Comparison of ENCODE assay signal across 1 cellular context in genomic region chr20:63864545-63864977, GRCh38.
TF ChIP-seq lines count a peak whose summit lies in the region.

No MANE protein-coding gene starts in this region.

TF ChIP-seq in HepG2, 621 proteins besides CTCF, POLR2A, EP300 and RAD21 (continued from another document and continues in another):
- TF ChIP-seq ZNF142 (CRISPR knock-in tag; IDR thresholded peaks at IDR 0.05) = no peak; the same call in 1 of the 2 replicates
- TF ChIP-seq HIVEP1 (CRISPR knock-in tag; IDR thresholded peaks at IDR 0.05) = no peak
- TF ChIP-seq, protein P1, sequence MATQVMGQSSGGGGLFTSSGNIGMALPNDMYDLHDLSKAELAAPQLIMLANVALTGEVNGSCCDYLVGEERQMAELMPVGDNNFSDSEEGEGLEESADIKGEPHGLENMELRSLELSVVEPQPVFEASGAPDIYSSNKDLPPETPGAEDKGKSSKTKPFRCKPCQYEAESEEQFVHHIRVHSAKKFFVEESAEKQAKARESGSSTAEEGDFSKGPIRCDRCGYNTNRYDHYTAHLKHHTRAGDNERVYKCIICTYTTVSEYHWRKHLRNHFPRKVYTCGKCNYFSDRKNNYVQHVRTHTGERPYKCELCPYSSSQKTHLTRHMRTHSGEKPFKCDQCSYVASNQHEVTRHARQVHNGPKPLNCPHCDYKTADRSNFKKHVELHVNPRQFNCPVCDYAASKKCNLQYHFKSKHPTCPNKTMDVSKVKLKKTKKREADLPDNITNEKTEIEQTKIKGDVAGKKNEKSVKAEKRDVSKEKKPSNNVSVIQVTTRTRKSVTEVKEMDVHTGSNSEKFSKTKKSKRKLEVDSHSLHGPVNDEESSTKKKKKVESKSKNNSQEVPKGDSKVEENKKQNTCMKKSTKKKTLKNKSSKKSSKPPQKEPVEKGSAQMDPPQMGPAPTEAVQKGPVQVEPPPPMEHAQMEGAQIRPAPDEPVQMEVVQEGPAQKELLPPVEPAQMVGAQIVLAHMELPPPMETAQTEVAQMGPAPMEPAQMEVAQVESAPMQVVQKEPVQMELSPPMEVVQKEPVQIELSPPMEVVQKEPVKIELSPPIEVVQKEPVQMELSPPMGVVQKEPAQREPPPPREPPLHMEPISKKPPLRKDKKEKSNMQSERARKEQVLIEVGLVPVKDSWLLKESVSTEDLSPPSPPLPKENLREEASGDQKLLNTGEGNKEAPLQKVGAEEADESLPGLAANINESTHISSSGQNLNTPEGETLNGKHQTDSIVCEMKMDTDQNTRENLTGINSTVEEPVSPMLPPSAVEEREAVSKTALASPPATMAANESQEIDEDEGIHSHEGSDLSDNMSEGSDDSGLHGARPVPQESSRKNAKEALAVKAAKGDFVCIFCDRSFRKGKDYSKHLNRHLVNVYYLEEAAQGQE (IDR thresholded peaks at IDR 0.05; ENCODE audit: borderline replicate concordance in 1 of 2, low read depth in 1 of 2, low read length in 2 of 2) = peak in 1 of 2 experiments; percentile 73; a peak in 1 of 4 replicates
- TF ChIP-seq, protein P2, sequence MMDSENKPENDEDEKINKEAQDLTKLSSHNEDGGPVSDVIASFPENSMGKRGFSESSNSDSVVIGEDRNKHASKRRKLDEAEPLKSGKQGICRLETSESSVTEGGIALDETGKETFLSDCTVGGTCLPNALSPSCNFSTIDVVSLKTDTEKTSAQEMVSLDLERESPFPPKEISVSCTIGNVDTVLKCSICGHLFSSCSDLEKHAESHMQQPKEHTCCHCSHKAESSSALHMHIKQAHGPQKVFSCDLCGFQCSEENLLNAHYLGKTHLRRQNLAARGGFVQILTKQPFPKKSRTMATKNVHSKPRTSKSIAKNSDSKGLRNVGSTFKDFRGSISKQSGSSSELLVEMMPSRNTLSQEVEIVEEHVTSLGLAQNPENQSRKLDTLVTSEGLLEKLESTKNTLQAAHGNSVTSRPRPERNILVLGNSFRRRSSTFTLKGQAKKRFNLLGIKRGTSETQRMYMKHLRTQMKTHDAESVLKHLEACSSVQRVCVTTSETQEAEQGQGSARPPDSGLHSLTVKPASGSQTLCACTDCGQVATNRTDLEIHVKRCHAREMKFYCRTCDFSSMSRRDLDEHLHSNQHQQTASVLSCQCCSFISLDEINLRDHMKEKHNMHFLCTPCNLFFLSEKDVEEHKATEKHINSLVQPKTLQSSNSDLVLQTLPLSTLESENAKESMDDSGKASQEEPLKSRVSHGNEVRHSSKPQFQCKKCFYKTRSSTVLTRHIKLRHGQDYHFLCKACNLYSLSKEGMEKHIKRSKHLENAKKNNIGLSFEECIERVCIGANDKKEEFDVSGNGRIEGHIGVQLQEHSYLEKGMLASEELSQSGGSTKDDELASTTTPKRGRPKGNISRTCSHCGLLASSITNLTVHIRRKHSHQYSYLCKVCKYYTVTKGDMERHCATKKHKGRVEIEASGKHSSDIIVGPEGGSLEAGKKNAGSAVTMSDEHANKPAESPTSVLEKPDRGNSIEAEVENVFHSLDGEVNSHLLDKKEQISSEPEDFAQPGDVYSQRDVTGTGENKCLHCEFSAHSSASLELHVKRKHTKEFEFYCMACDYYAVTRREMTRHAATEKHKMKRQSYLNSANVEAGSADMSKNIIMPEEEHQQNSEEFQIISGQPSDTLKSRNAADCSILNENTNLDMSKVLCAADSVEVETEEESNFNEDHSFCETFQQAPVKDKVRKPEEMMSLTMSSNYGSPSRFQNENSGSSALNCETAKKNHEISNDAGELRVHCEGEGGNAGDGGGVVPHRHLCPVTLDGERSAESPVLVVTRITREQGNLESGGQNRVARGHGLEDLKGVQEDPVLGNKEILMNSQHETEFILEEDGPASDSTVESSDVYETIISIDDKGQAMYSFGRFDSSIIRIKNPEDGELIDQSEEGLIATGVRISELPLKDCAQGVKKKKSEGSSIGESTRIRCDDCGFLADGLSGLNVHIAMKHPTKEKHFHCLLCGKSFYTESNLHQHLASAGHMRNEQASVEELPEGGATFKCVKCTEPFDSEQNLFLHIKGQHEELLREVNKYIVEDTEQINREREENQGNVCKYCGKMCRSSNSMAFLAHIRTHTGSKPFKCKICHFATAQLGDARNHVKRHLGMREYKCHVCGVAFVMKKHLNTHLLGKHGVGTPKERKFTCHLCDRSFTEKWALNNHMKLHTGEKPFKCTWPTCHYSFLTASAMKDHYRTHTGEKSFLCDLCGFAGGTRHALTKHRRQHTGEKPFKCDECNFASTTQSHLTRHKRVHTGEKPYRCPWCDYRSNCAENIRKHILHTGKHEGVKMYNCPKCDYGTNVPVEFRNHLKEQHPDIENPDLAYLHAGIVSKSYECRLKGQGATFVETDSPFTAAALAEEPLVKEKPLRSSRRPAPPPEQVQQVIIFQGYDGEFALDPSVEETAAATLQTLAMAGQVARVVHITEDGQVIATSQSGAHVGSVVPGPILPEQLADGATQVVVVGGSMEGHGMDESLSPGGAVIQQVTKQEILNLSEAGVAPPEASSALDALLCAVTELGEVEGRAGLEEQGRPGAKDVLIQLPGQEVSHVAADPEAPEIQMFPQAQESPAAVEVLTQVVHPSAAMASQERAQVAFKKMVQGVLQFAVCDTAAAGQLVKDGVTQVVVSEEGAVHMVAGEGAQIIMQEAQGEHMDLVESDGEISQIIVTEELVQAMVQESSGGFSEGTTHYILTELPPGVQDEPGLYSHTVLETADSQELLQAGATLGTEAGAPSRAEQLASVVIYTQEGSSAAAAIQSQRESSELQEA (CRISPR knock-in tag; IDR thresholded peaks at IDR 0.05; ENCODE audit: not compliant biosample characterization) = no peak
- TF ChIP-seq TP53 (CRISPR knock-in tag; conservative IDR thresholded peaks at IDR 0.05) = no peak; the same call in 1 of the 2 replicates
- TF ChIP-seq, protein P3, sequence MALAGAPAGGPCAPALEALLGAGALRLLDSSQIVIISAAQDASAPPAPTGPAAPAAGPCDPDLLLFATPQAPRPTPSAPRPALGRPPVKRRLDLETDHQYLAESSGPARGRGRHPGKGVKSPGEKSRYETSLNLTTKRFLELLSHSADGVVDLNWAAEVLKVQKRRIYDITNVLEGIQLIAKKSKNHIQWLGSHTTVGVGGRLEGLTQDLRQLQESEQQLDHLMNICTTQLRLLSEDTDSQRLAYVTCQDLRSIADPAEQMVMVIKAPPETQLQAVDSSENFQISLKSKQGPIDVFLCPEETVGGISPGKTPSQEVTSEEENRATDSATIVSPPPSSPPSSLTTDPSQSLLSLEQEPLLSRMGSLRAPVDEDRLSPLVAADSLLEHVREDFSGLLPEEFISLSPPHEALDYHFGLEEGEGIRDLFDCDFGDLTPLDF (CRISPR knock-in tag; IDR thresholded peaks at IDR 0.05) = no peak
- TF ChIP-seq, protein P4, sequence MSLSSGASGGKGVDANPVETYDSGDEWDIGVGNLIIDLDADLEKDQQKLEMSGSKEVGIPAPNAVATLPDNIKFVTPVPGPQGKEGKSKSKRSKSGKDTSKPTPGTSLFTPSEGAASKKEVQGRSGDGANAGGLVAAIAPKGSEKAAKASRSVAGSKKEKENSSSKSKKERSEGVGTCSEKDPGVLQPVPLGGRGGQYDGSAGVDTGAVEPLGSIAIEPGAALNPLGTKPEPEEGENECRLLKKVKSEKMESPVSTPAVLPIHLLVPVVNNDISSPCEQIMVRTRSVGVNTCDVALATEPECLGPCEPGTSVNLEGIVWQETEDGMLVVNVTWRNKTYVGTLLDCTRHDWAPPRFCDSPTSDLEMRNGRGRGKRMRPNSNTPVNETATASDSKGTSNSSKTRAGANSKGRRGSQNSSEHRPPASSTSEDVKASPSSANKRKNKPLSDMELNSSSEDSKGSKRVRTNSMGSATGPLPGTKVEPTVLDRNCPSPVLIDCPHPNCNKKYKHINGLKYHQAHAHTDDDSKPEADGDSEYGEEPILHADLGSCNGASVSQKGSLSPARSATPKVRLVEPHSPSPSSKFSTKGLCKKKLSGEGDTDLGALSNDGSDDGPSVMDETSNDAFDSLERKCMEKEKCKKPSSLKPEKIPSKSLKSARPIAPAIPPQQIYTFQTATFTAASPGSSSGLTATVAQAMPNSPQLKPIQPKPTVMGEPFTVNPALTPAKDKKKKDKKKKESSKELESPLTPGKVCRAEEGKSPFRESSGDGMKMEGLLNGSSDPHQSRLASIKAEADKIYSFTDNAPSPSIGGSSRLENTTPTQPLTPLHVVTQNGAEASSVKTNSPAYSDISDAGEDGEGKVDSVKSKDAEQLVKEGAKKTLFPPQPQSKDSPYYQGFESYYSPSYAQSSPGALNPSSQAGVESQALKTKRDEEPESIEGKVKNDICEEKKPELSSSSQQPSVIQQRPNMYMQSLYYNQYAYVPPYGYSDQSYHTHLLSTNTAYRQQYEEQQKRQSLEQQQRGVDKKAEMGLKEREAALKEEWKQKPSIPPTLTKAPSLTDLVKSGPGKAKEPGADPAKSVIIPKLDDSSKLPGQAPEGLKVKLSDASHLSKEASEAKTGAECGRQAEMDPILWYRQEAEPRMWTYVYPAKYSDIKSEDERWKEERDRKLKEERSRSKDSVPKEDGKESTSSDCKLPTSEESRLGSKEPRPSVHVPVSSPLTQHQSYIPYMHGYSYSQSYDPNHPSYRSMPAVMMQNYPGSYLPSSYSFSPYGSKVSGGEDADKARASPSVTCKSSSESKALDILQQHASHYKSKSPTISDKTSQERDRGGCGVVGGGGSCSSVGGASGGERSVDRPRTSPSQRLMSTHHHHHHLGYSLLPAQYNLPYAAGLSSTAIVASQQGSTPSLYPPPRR (CRISPR knock-in tag; IDR thresholded peaks at IDR 0.05; ENCODE audit: borderline replicate concordance) = no peak
- peak; percentile 63 for TF ChIP-seq ZNF503 (CRISPR knock-in tag; IDR thresholded peaks at IDR 0.05)
